1 cellular context compared by ENCODE assay signal in the genomic region with DNA sequence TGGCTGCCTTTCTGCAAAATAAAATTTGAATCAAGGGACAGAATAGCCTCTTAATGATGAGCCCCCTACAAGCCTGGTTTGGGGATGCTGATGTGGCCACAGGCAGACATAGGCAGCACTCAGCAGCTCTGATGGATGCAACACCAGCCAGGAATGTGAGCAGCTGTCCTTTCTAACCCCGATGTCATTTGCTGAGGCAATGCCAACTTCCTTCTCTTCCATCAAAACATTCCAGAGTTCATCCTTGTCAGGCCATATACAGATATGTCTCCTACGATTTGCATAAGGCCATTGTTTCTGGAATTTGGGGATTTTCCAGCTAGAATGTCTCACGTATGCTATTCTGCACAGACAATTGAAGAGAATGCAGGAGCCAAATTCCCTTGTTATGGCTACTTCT.
TF ChIP-seq lines count a peak whose summit lies in the region.

No MANE protein-coding gene starts in this region.

TF ChIP-seq in H1, 55 proteins besides CTCF, POLR2A, EP300 and RAD21:
- TF ChIP-seq TEAD4 (IDR thresholded peaks at IDR 0.05; ENCODE audit: low read depth, low read length) (peak; percentile 68), HDAC6 (IDR thresholded peaks at IDR 0.05; ENCODE audit: low read depth, low read length) (no peak)
